ENCODE assay signal across 1 cellular context in genomic region chr16:46688657-46689491, GRCh38.
A peak's percentile ranks its signal among the peaks of the same experiment; 100 is the strongest.
TF ChIP-seq lines count a peak whose summit lies in the region.

Gene VPS35 (minus strand): TSS chr16:46689178. CDS start chr16:46689133, 45 bp downstream.

TF ChIP-seq in HepG2, 621 proteins besides CTCF, POLR2A, EP300 and RAD21 (continued from another document and continues in another):
- no peak for TF ChIP-seq ZNF318 (CRISPR knock-in tag; IDR thresholded peaks at IDR 0.05)
- TF ChIP-seq TBP (CRISPR knock-in tag; IDR thresholded peaks at IDR 0.05), result no peak
- no peak; the same call in 1 of the 2 replicates for TF ChIP-seq ZBED4 (CRISPR knock-in tag; IDR thresholded peaks at IDR 0.05; ENCODE audit: borderline replicate concordance)
- TF ChIP-seq ZNF460 (CRISPR knock-in tag; IDR thresholded peaks at IDR 0.05; ENCODE audit: borderline replicate concordance), result no peak
- no peak for TF ChIP-seq CAMTA2 (CRISPR knock-in tag; IDR thresholded peaks at IDR 0.05; ENCODE audit: borderline replicate concordance)
- no peak; the same call in 1 of the 2 replicates for TF ChIP-seq PAX8 (CRISPR knock-in tag; IDR thresholded peaks at IDR 0.05; ENCODE audit: borderline replicate concordance)
- 0 out of 2 replicates have a peak, but pooled peaks have one; percentile 19 for TF ChIP-seq HOXA9 (CRISPR knock-in tag; IDR thresholded peaks at IDR 0.05; ENCODE audit: borderline replicate concordance)
- TF ChIP-seq ZNF276 (CRISPR knock-in tag; IDR thresholded peaks at IDR 0.05; ENCODE audit: low read depth), result no peak
- no peak for TF ChIP-seq NONO (IDR thresholded peaks at IDR 0.05)
- TF ChIP-seq NONO (CRISPR knock-in tag; conservative IDR thresholded peaks at IDR 0.05), result peak; percentile 66; the same call in 1 of the 2 replicates
- no peak for TF ChIP-seq ZBTB39 (CRISPR knock-in tag; IDR thresholded peaks at IDR 0.05)
- TF ChIP-seq ZNF567 (CRISPR knock-in tag; IDR thresholded peaks at IDR 0.05; ENCODE audit: borderline replicate concordance), result peak; percentile 21; the same call in 1 of the 2 replicates
- TF ChIP-seq TRIM24 (CRISPR knock-in tag; IDR thresholded peaks at IDR 0.05), result no peak
- no peak for TF ChIP-seq ZKSCAN8 (CRISPR knock-in tag; IDR thresholded peaks at IDR 0.05; ENCODE audit: borderline replicate concordance)
- peak; percentile 15; the same call in 1 of the 2 replicates for TF ChIP-seq IRF9 (CRISPR knock-in tag; IDR thresholded peaks at IDR 0.05; ENCODE audit: borderline replicate concordance)
- TF ChIP-seq ZNF143 (CRISPR knock-in tag; IDR thresholded peaks at IDR 0.05), result no peak; the same call in 1 of the 2 replicates
- TF ChIP-seq ZMAT3 (CRISPR knock-in tag; conservative IDR thresholded peaks at IDR 0.05), result peak; percentile 27; the same call in 1 of the 2 replicates
- TF ChIP-seq CBX1 (IDR thresholded peaks at IDR 0.05; ENCODE audit: low read depth), result peak; percentile 10
- TF ChIP-seq ZNF451 (CRISPR knock-in tag; IDR thresholded peaks at IDR 0.05), result peak; percentile 41
- peak; percentile 40 for TF ChIP-seq NCOR1 (IDR thresholded peaks at IDR 0.05; ENCODE audit: borderline replicate concordance, low read length)
- no peak for TF ChIP-seq THYN1 (CRISPR knock-in tag; IDR thresholded peaks at IDR 0.05; ENCODE audit: borderline replicate concordance, low read depth)
- no peak for TF ChIP-seq TERF1 (CRISPR knock-in tag; IDR thresholded peaks at IDR 0.05)
- TF ChIP-seq PHF20 (CRISPR knock-in tag; IDR thresholded peaks at IDR 0.05), result peak; percentile 81
- TF ChIP-seq GFI1 (CRISPR knock-in tag; IDR thresholded peaks at IDR 0.05; ENCODE audit: borderline replicate concordance), result peak; percentile 77; the same call in 1 of the 2 replicates
- TF ChIP-seq MED1 (CRISPR knock-in tag; IDR thresholded peaks at IDR 0.05), result peak; percentile 57
- TF ChIP-seq HNF4A (CRISPR knock-in tag; IDR thresholded peaks at IDR 0.05), result peak; percentile 22; the same call in 1 of the 2 replicates
- no peak; the same call in 1 of the 2 replicates for TF ChIP-seq ZNF33B (CRISPR knock-in tag; IDR thresholded peaks at IDR 0.05)
- peak; percentile 78 for TF ChIP-seq KDM5B (CRISPR knock-in tag; IDR thresholded peaks at IDR 0.05; ENCODE audit: borderline replicate concordance)
- peak; percentile 93 for TF ChIP-seq ZNF776 (CRISPR knock-in tag; IDR thresholded peaks at IDR 0.05)
- no peak for TF ChIP-seq ZNF24 (IDR thresholded peaks at IDR 0.05)
- TF ChIP-seq ARID3A (IDR thresholded peaks at IDR 0.05; ENCODE audit: low read depth, low read length), result no peak
- no peak for TF ChIP-seq ZEB1 (IDR thresholded peaks at IDR 0.05; ENCODE audit: insufficient replicate concordance, low read depth)
- TF ChIP-seq EHMT2 (IDR thresholded peaks at IDR 0.05; ENCODE audit: borderline replicate concordance, low read depth, low read length), result no peak
- peak; percentile 66; the same call in 1 of the 2 replicates for TF ChIP-seq MXD3 (CRISPR knock-in tag; IDR thresholded peaks at IDR 0.05)
- peak; percentile 11 for TF ChIP-seq ZNF598 (CRISPR knock-in tag; IDR thresholded peaks at IDR 0.05; ENCODE audit: borderline replicate concordance)
- 0 out of 2 replicates have a peak, but pooled peaks have one; percentile 18 for TF ChIP-seq ZNF784 (CRISPR knock-in tag; IDR thresholded peaks at IDR 0.05; ENCODE audit: borderline replicate concordance)
